20 cellular contexts compared by ENCODE assay signal in the genomic region with DNA sequence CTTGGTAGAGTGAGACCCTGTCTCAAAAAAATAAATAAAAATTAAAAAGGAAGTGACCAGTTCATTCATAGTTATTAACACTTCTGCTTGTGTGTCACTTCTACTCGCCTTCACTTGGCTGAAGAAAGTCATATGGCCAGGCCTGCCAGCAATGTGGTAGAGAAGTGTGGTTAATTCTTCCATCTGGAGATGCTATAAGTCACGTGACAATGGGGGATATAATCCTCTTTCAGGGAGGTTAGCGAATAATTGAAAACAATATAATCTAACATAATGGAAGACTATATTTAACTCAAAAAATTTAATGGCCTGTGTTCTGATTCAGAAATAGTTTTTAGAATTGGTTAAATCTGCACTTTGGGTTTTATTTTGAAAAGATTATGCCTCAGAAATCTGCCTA.
"Had no signal": no experiment of that assay in that cellular context is flagged by ENCODE, and none has a peak within 500 bp of the region (broad histone marks: within the 10 kb centered on the region; RNA-seq: fewer than 3 reads in every experiment).

No MANE protein-coding gene starts in this region.

- H3K27me3 Mint-ChIP-seq: memory B cell, type B pancreatic cell had no signal

- H3K27me3 ChIP-seq: cardiac muscle cell, heart left ventricle, vagina had no signal

- H3K27ac ChIP-seq: cardiac muscle cell, heart left ventricle, vagina had no signal

- ATAC-seq: activated T-cell treated with anti-CD3 and anti-CD28 coated beads, Interleukin-2, amount 50 U/mL, for 4 hours; heart left ventricle; stimulated activated naive B cell treated with anti-CD40 and anti-IgM and Interleukin-4, amounts not matched to agents 10 μg/mL and 1 μg/mL and 100 μg/mL, for 72 hours; WTC11 had no signal

- H3K9me3 ChIP-seq: heart left ventricle, vagina had no signal

- H3K36me3 Mint-ChIP-seq: memory B cell; stimulated activated naive B cell treated with anti-CD40 and anti-IgM and Interleukin-4, amounts not matched to agents 10 μg/mL and 1 μg/mL and 100 μg/mL, for 72 hours; type B pancreatic cell had no signal

- DNase-seq: activated CD8-positive, alpha-beta memory T cell treated with anti-CD3 and anti-CD28 coated beads for 24 hours; activated CD8-positive, alpha-beta memory T cell treated with anti-CD3 and anti-CD28 coated beads, Interleukin-2, amount 50 U/mL, for 4 hours; activated naive CD4-positive, alpha-beta T cell treated with Interleukin-2 at 50 U/mL for 16 hours; activated T-cell treated with anti-CD3 and anti-CD28 coated beads, Interleukin-2, amount 50 U/mL, for 4 hours; amygdala; cortex of kidney; endodermal cell; heart left ventricle; occipital lobe; stimulated activated CD4-positive, alpha-beta T cell treated with anti-CD3 and anti-CD28 coated beads, Interleukin-2, amount 100 ng/mL, for 48 hours; stimulated activated CD8-positive, alpha-beta memory T cell treated with anti-CD3 and anti-CD28 coated beads, Interleukin-4, amount 100 ng/mL, for 48 hours; stimulated activated naive B cell treated with anti-CD40 and anti-IgM and Interleukin-4, amounts not matched to agents 10 μg/mL and 1 μg/mL and 100 μg/mL, for 72 hours; T1000 had no signal

- H3K36me3 ChIP-seq: cardiac muscle cell, heart left ventricle, vagina had no signal

- H3K4me1 Mint-ChIP-seq: memory B cell; stimulated activated naive B cell treated with anti-CD40 and anti-IgM and Interleukin-4, amounts not matched to agents 10 μg/mL and 1 μg/mL and 100 μg/mL, for 72 hours had no signal

- H3K27ac Mint-ChIP-seq: endodermal cell; memory B cell; stimulated activated naive B cell treated with anti-CD40 and anti-IgM and Interleukin-4, amounts not matched to agents 10 μg/mL and 1 μg/mL and 100 μg/mL, for 72 hours; type B pancreatic cell; WTC11 had no signal

- FAIRE-seq: islet of Langerhans had no signal

- H3K4me3 Mint-ChIP-seq: activated T-cell treated with anti-CD3 and anti-CD28 coated beads, Interleukin-2, amount 50 U/mL, for 4 hours; endodermal cell; memory B cell; neural crest cell; stimulated activated naive B cell treated with anti-CD40 and anti-IgM and Interleukin-4, amounts not matched to agents 10 μg/mL and 1 μg/mL and 100 μg/mL, for 72 hours; type B pancreatic cell; WTC11 had no signal

- H3K4me3 ChIP-seq: cardiac muscle cell, heart left ventricle, vagina had no signal

- H3K9me3 Mint-ChIP-seq: activated T-cell treated with anti-CD3 and anti-CD28 coated beads, Interleukin-2, amount 50 U/mL, for 4 hours; endodermal cell; memory B cell; neural crest cell; type B pancreatic cell; WTC11 had no signal
